ENCODE assay signal across 8 cellular contexts in genomic region chr1:24558902-24559791, GRCh38. TPM values are rescaled to one million over a fixed set of nuclear protein-coding genes. Genes with fewer than 3 reads are reported as not detected.
DNase-seq lines count a peak whose midpoint lies in the region; ATAC-seq and TF ChIP-seq lines count a peak whose summit lies in the region.

No MANE protein-coding gene starts in this region.

- H3K4me1 ChIP-seq in endodermal cell (ENCODE audit: control insufficient read depth, insufficient read depth, low read length), result peaks cover 4% of the 10 kb centered on the region

- peaks cover 4% of the 10 kb centered on the region for H3K4me1 Mint-ChIP-seq in endodermal cell
- H3K4me1 Mint-ChIP-seq in stimulated activated effector memory CD8-positive, alpha-beta T cell treated with anti-CD3 and anti-CD28 coated beads, Interleukin-12 subunit alpha, Interleukin-12 subunit beta, amount 100 ng/mL, for 72 hours, result peaks cover 6% of the 10 kb centered on the region

- no peak overlapping the region for H3K4me3 Mint-ChIP-seq in endodermal cell
- H3K4me3 Mint-ChIP-seq in stimulated activated effector memory CD8-positive, alpha-beta T cell treated with anti-CD3 and anti-CD28 coated beads, Interleukin-12 subunit alpha, Interleukin-12 subunit beta, amount 100 ng/mL, for 72 hours, result no peak overlapping the region

- no peak overlapping the region for H3K27ac ChIP-seq in endodermal cell (ENCODE audit: low read depth, low read length)

- DNase-seq in COR-L47 (lab: John Stamatoyannopoulos, UW), result peak; percentile 25
- DNase-seq in NCI-H510A (lab: John Stamatoyannopoulos, UW), result peak; percentile 27
- peak; percentile 82 for DNase-seq in endodermal cell
- peak; percentile 80 for DNase-seq in myocyte (ENCODE audit: low read depth)
- no peak for DNase-seq in stimulated activated effector memory CD8-positive, alpha-beta T cell treated with anti-CD3 and anti-CD28 coated beads, Interleukin-12 subunit alpha, Interleukin-12 subunit beta, amount 100 ng/mL, for 72 hours (ENCODE audit: low spot score in 2 of 2)
- DNase-seq in GM19240 (ENCODE audit: insufficient read length, low spot score), result no peak

- H3K9ac ChIP-seq in endodermal cell (ENCODE audit: extremely low read depth, low read length, poor library complexity, severe bottlenecking), result no peak overlapping the region

- no peak for TF ChIP-seq CTCF in endodermal cell (conservative IDR thresholded peaks at IDR 0.05)

- peaks cover 43% of the 10 kb centered on the region for H3K27me3 ChIP-seq in endodermal cell (ENCODE audit: control insufficient read depth, insufficient read depth, low read length, poor library complexity, severe bottlenecking)

- 86 to 93% methylated on average over 3 to 12 of the region's 12 CpGs for WGBS in endodermal cell (ENCODE audit: insufficient coverage in 1 of 2, insufficient read length in 1 of 2), 2 experiments

- H3K36me3 Mint-ChIP-seq in endodermal cell (ENCODE audit: low read depth), result no peaks in the 10 kb centered on the region
- H3K36me3 Mint-ChIP-seq in stimulated activated effector memory CD8-positive, alpha-beta T cell treated with anti-CD3 and anti-CD28 coated beads, Interleukin-12 subunit alpha, Interleukin-12 subunit beta, amount 100 ng/mL, for 72 hours, result no peaks in the 10 kb centered on the region

- H3K27me3 Mint-ChIP-seq in endodermal cell (ENCODE audit: insufficient read depth), result peaks cover 41% of the 10 kb centered on the region

- no peak overlapping the region for H3K27ac Mint-ChIP-seq in endodermal cell
- no peak overlapping the region for H3K27ac Mint-ChIP-seq in stimulated activated effector memory CD8-positive, alpha-beta T cell treated with anti-CD3 and anti-CD28 coated beads, Interleukin-12 subunit alpha, Interleukin-12 subunit beta, amount 100 ng/mL, for 72 hours

- ATAC-seq in stimulated activated effector memory CD8-positive, alpha-beta T cell treated with anti-CD3 and anti-CD28 coated beads, Interleukin-12 subunit alpha, Interleukin-12 subunit beta, amount 100 ng/mL, for 72 hours, result no peak
- ATAC-seq in HG02970 (IDR thresholded peaks at IDR 0.05; ENCODE audit: low FRiP score, unreplicated experiment), result no peak
- ATAC-seq in GM21526 (IDR thresholded peaks at IDR 0.05; ENCODE audit: low FRiP score, unreplicated experiment), result no peak

- no peaks in the 10 kb centered on the region for H3K9me3 ChIP-seq in endodermal cell (ENCODE audit: control insufficient read depth, low read length)

- H3K4me3 ChIP-seq in endodermal cell (ENCODE audit: low read length), result no peak overlapping the region

- H3K9me3 Mint-ChIP-seq in endodermal cell, result no peaks in the 10 kb centered on the region
- H3K9me3 Mint-ChIP-seq in stimulated activated effector memory CD8-positive, alpha-beta T cell treated with anti-CD3 and anti-CD28 coated beads, Interleukin-12 subunit alpha, Interleukin-12 subunit beta, amount 100 ng/mL, for 72 hours, result no peaks in the 10 kb centered on the region

- no peaks in the 10 kb centered on the region for H3K36me3 ChIP-seq in endodermal cell (ENCODE audit: control insufficient read depth, insufficient read depth, low read length)

RNA-seq across cellular contexts. Expression of gene NCMAP, which starts 3.3 kb away (rescaled TPM):
- under 1 TPM; 0.15 to 0.42 TPM for total RNA-seq in endodermal cell
- not detected for polyA plus RNA-seq in endodermal cell (2013, experiment 1 of 2)
- not detected for polyA plus RNA-seq in endodermal cell (2013, experiment 2 of 2)
- total RNA-seq in myocyte, result not detected in 2 replicates
- not detected for polyA plus RNA-seq in myocyte (2012)

RNA-seq across cellular contexts. Expression of gene RCAN3, which starts 56.5 kb away (rescaled TPM):
- total RNA-seq in endodermal cell (10 to 100 TPM; 31.9 to 36.8 TPM), myocyte (0.94 and 2.5 TPM in 2 replicates)
- polyA plus RNA-seq in endodermal cell (2013, experiment 1 of 2), result 10.5 TPM
- polyA plus RNA-seq in endodermal cell (2013, experiment 2 of 2), result 11.3 TPM
- polyA plus RNA-seq in myocyte (2012), result 1.3 TPM

Comparison
In these comparisons a context has a peak if more than half of its experiments do, and no peak if none do; other contexts are left out.
1. DNase-seq: peak in COR-L47 (single experiment), NCI-H510A (single experiment), endodermal cell (single experiment) and myocyte (single experiment); none in stimulated activated effector memory CD8-positive, alpha-beta T cell treated with anti-CD3 and anti-CD28 coated beads, Interleukin-12 subunit alpha, Interleukin-12 subunit beta, amount 100 ng/mL, for 72 hours (0 of 2) and GM19240 (single experiment).